Comparison of ENCODE assay signal across 15 cellular contexts in the genomic region with DNA sequence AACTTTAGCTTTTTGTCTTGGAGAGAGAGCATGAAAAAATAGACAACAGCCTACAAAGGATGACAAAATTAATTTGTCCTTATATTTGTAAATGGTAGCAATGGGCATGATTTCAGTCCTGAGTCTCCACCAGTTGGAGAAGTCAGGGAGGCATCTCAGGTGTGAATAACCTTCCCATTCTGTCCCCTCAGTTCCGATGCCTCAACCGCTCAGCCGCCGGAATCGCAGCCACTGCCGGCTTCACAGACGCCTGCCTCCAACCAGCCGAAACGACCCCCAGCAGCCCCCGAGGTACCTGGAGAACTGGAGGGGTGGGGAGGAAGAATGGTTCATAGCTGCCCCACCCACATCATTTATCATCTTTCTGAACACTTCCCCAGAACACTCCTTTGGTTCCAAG. TPM values are rescaled to one million over a fixed set of nuclear protein-coding genes. Genes with fewer than 3 reads are reported as not detected.
A peak's percentile ranks its signal among the peaks of the same experiment; 100 is the strongest.
DNase-seq lines count a peak whose midpoint lies in the region; ATAC-seq and TF ChIP-seq lines count a peak whose summit lies in the region.
"Had no signal": no experiment of that assay in that cellular context is flagged by ENCODE, and none has a peak within 500 bp of the region (broad histone marks: within the 10 kb centered on the region; RNA-seq: fewer than 3 reads in every experiment).

No MANE protein-coding gene starts in this region.

- no peaks in the 10 kb centered on the region for H3K9me3 Mint-ChIP-seq in stimulated activated naive CD8-positive, alpha-beta T cell treated with anti-CD3 and anti-CD28 coated beads, Interleukin-15, Interleukin-2, amounts not matched to agents 100 ng/mL and 50 ng/mL, for 24 hours
- no peaks in the 10 kb centered on the region for H3K9me3 Mint-ChIP-seq in activated T-helper 17 cell treated with anti-CD3 and anti-CD28 coated beads, Interleukin-2, amount 50 U/mL, for 72 hours
- H3K9me3 Mint-ChIP-seq in mesothelial cell of epicardium = no peaks in the 10 kb centered on the region
- H3K9me3 Mint-ChIP-seq in stimulated activated effector memory CD8-positive, alpha-beta T cell treated with anti-CD3 and anti-CD28 coated beads, Interleukin-12 subunit alpha, Interleukin-12 subunit beta, amount 100 ng/mL, for 72 hours = no peaks in the 10 kb centered on the region
- H3K9me3 Mint-ChIP-seq: HFFc6 had no signal

- H3K4me1 Mint-ChIP-seq in stimulated activated naive CD8-positive, alpha-beta T cell treated with anti-CD3 and anti-CD28 coated beads, Interleukin-15, Interleukin-2, amounts not matched to agents 100 ng/mL and 50 ng/mL, for 24 hours (ENCODE audit: low read depth) = peaks cover 23% of the 10 kb centered on the region
- H3K4me1 Mint-ChIP-seq in activated T-helper 17 cell treated with anti-CD3 and anti-CD28 coated beads, Interleukin-2, amount 50 U/mL, for 72 hours = peaks cover 27% of the 10 kb centered on the region
- peaks cover 24% of the 10 kb centered on the region for H3K4me1 Mint-ChIP-seq in mesothelial cell of epicardium
- peaks cover 38% of the 10 kb centered on the region for H3K4me1 Mint-ChIP-seq in stimulated activated effector memory CD8-positive, alpha-beta T cell treated with anti-CD3 and anti-CD28 coated beads, Interleukin-12 subunit alpha, Interleukin-12 subunit beta, amount 100 ng/mL, for 72 hours

- no peak for TF ChIP-seq CTCF in mesothelial cell of epicardium (IDR thresholded peaks at IDR 0.05; ENCODE audit: unreplicated experiment)

- no peak for ATAC-seq in stimulated activated naive CD8-positive, alpha-beta T cell treated with anti-CD3 and anti-CD28 coated beads, Interleukin-15, Interleukin-2, amounts not matched to agents 100 U/mL and 50 U/mL, for 24 hours
- no peak for ATAC-seq in activated T-helper 17 cell treated with anti-CD3 and anti-CD28 coated beads, Interleukin-2, amount 50 U/mL, for 72 hours (replicated peaks)
- no peak for ATAC-seq in stimulated activated effector memory CD8-positive, alpha-beta T cell treated with anti-CD3 and anti-CD28 coated beads, Interleukin-12 subunit alpha, Interleukin-12 subunit beta, amount 100 ng/mL, for 72 hours

- no peaks in the 10 kb centered on the region for H3K27me3 Mint-ChIP-seq in stimulated activated naive CD8-positive, alpha-beta T cell treated with anti-CD3 and anti-CD28 coated beads, Interleukin-15, Interleukin-2, amounts not matched to agents 100 ng/mL and 50 ng/mL, for 24 hours
- no peaks in the 10 kb centered on the region for H3K27me3 Mint-ChIP-seq in activated T-helper 17 cell treated with anti-CD3 and anti-CD28 coated beads, Interleukin-2, amount 50 U/mL, for 72 hours
- no peaks in the 10 kb centered on the region for H3K27me3 Mint-ChIP-seq in mesothelial cell of epicardium (ENCODE audit: low read depth)

- peaks cover 81% of the 10 kb centered on the region for H3K36me3 Mint-ChIP-seq in stimulated activated naive CD8-positive, alpha-beta T cell treated with anti-CD3 and anti-CD28 coated beads, Interleukin-15, Interleukin-2, amounts not matched to agents 100 ng/mL and 50 ng/mL, for 24 hours (ENCODE audit: low read depth)
- peaks cover 93% of the 10 kb centered on the region for H3K36me3 Mint-ChIP-seq in activated T-helper 17 cell treated with anti-CD3 and anti-CD28 coated beads, Interleukin-2, amount 50 U/mL, for 72 hours (ENCODE audit: low read depth)
- peaks cover 37% of the 10 kb centered on the region for H3K36me3 Mint-ChIP-seq in mesothelial cell of epicardium
- H3K36me3 Mint-ChIP-seq in stimulated activated effector memory CD8-positive, alpha-beta T cell treated with anti-CD3 and anti-CD28 coated beads, Interleukin-12 subunit alpha, Interleukin-12 subunit beta, amount 100 ng/mL, for 72 hours = peaks cover 94% of the 10 kb centered on the region

- no peak overlapping the region for H3K4me3 Mint-ChIP-seq in stimulated activated naive CD8-positive, alpha-beta T cell treated with anti-CD3 and anti-CD28 coated beads, Interleukin-15, Interleukin-2, amounts not matched to agents 100 ng/mL and 50 ng/mL, for 24 hours
- no peak overlapping the region for H3K4me3 Mint-ChIP-seq in activated T-helper 17 cell treated with anti-CD3 and anti-CD28 coated beads, Interleukin-2, amount 50 U/mL, for 72 hours
- H3K4me3 Mint-ChIP-seq in mesothelial cell of epicardium = no peak overlapping the region
- H3K4me3 Mint-ChIP-seq in stimulated activated effector memory CD8-positive, alpha-beta T cell treated with anti-CD3 and anti-CD28 coated beads, Interleukin-12 subunit alpha, Interleukin-12 subunit beta, amount 100 ng/mL, for 72 hours = no peak overlapping the region
- H3K4me3 Mint-ChIP-seq: HFFc6 had no signal

- peak overlapping the region; percentile 52 for H3K27ac Mint-ChIP-seq in stimulated activated naive CD8-positive, alpha-beta T cell treated with anti-CD3 and anti-CD28 coated beads, Interleukin-15, Interleukin-2, amounts not matched to agents 100 ng/mL and 50 ng/mL, for 24 hours
- H3K27ac Mint-ChIP-seq in activated T-helper 17 cell treated with anti-CD3 and anti-CD28 coated beads, Interleukin-2, amount 50 U/mL, for 72 hours = peak overlapping the region; percentile 22
- H3K27ac Mint-ChIP-seq in mesothelial cell of epicardium = peak overlapping the region; percentile 36
- peak overlapping the region; percentile 51 for H3K27ac Mint-ChIP-seq in stimulated activated effector memory CD8-positive, alpha-beta T cell treated with anti-CD3 and anti-CD28 coated beads, Interleukin-12 subunit alpha, Interleukin-12 subunit beta, amount 100 ng/mL, for 72 hours
- H3K27ac Mint-ChIP-seq: HFFc6 had no signal

- no peak for DNase-seq in stimulated activated naive CD8-positive, alpha-beta T cell treated with anti-CD3 and anti-CD28 coated beads, Interleukin-15, Interleukin-2, amounts not matched to agents 100 U/mL and 50 U/mL, for 24 hours
- DNase-seq in mesothelial cell of epicardium (ENCODE audit: low spot score in 2 of 2, unreplicated experiment in 2 of 2) = no peak
- no peak for DNase-seq in stimulated activated effector memory CD8-positive, alpha-beta T cell treated with anti-CD3 and anti-CD28 coated beads, Interleukin-12 subunit alpha, Interleukin-12 subunit beta, amount 100 ng/mL, for 72 hours (ENCODE audit: low spot score in 2 of 2)
- DNase-seq in activated gamma-delta T cell treated with Interleukin-2 at 50 U/mL for 16 hours = no peak
- no peak for DNase-seq in activated CD8-positive, alpha-beta memory T cell treated with anti-CD3 and anti-CD28 coated beads, Interleukin-2, amount 50 U/mL, for 4 hours
- no peak for DNase-seq in occipital lobe (lab: John Stamatoyannopoulos, UW)
- DNase-seq: HFFc6, KG1, NCI-H1417 treated with DMSO at 0.1 percent for 48 hours, NCI-H187 treated with DMSO at 0.1 percent for 48 hours, NCI-H226, NCI-H524 had no signal

RNA-seq across cellular contexts. Expression of a gene that starts 3.6 kb away (rescaled TPM):
- total RNA-seq in activated T-helper 17 cell treated with anti-CD3 and anti-CD28 coated beads, Interleukin-2, amount 50 U/mL, for 72 hours = 100 to 1,000 TPM; 226 to 237 TPM
- total RNA-seq in mesothelial cell of epicardium = 273 to 290 TPM (median 288 TPM) in 3 replicates
- total RNA-seq in occipital lobe = 31.7 TPM

RNA-seq across cellular contexts. Expression of a gene that starts 9.0 kb away (rescaled TPM):
- 10 to 100 TPM in 1 of 2 donors, 1 to 10 TPM in 1; 9.1 to 15.5 TPM for total RNA-seq in activated T-helper 17 cell treated with anti-CD3 and anti-CD28 coated beads, Interleukin-2, amount 50 U/mL, for 72 hours
- 5.1 to 6.0 TPM (median 5.1 TPM) in 3 replicates for total RNA-seq in mesothelial cell of epicardium
- total RNA-seq in occipital lobe = 4.1 TPM
- total RNA-seq: HFFc6 had no signal

RNA-seq across cellular contexts. Expression of a gene that starts 28.4 kb away (rescaled TPM):
- 100 to 1,000 TPM; 298 to 383 TPM for total RNA-seq in activated T-helper 17 cell treated with anti-CD3 and anti-CD28 coated beads, Interleukin-2, amount 50 U/mL, for 72 hours
- total RNA-seq in mesothelial cell of epicardium (327 to 338 TPM (median 338 TPM) in 3 replicates), occipital lobe (118 TPM)

RNA-seq across cellular contexts. Expression of a gene that starts 31.3 kb away (rescaled TPM):
- total RNA-seq in activated T-helper 17 cell treated with anti-CD3 and anti-CD28 coated beads, Interleukin-2, amount 50 U/mL, for 72 hours = 10 to 100 TPM; 25.4 to 28.6 TPM
- total RNA-seq in mesothelial cell of epicardium (not detected in 3 replicates), occipital lobe (not detected)
- total RNA-seq: A673, HFFc6 had no signal

RNA-seq across cellular contexts. Expression of a gene that starts 31.6 kb away (rescaled TPM):
- 1 to 10 TPM in 1 of 2 donors, under 1 TPM in 1; 0.76 to 1.3 TPM for total RNA-seq in activated T-helper 17 cell treated with anti-CD3 and anti-CD28 coated beads, Interleukin-2, amount 50 U/mL, for 72 hours
- total RNA-seq in mesothelial cell of epicardium (2.4 to 3.4 TPM (median 3.1 TPM) in 3 replicates), occipital lobe (not detected)
